14 cellular contexts compared by ENCODE assay signal in genomic region chr2:15736396-15737180, GRCh38.
A peak's percentile ranks its signal among the peaks of the same experiment; 100 is the strongest.
DNase-seq lines count a peak whose midpoint lies in the region; ATAC-seq and TF ChIP-seq lines count a peak whose summit lies in the region.
"Had no signal": no experiment of that assay in that cellular context is flagged by ENCODE, and none has a peak within 500 bp of the region (broad histone marks: within the 10 kb centered on the region; RNA-seq: fewer than 3 reads in every experiment).

No MANE protein-coding gene starts in this region.

- H3K27me3 ChIP-seq in cardiac muscle cell (no peaks in the 10 kb centered on the region), right cardiac atrium (ENCODE audit: control insufficient read depth, insufficient read depth) (no peaks in the 10 kb centered on the region), H7 (ENCODE audit: control insufficient read depth, insufficient read depth, low read length) (no peaks in the 10 kb centered on the region)
- H3K27me3 ChIP-seq: BLaER1 had no signal

- H3K4me1 ChIP-seq in cardiac muscle cell (ENCODE audit: low read depth) (peaks cover 31% of the 10 kb centered on the region), right cardiac atrium (ENCODE audit: control insufficient read depth, insufficient read depth, low read length) (peaks cover 7% of the 10 kb centered on the region)

- H3K9me3 Mint-ChIP-seq in mesothelial cell of epicardium: peaks cover 17% of the 10 kb centered on the region

- H3K4me3 ChIP-seq in cardiac muscle cell (no peak overlapping the region), right cardiac atrium (ENCODE audit: low read length) (no peak overlapping the region), H7 (ENCODE audit: insufficient read depth, low read depth, low read length) (no peak overlapping the region)
- H3K4me3 ChIP-seq: BLaER1 had no signal

- H3K4me3 Mint-ChIP-seq in mesothelial cell of epicardium: no peak overlapping the region
- H3K4me3 Mint-ChIP-seq: CD8-positive, alpha-beta memory T cell had no signal

- H3K36me3 ChIP-seq in cardiac muscle cell: no peaks in the 10 kb centered on the region
- no peaks in the 10 kb centered on the region for H3K36me3 ChIP-seq in H7 (replicated peaks; ENCODE audit: control insufficient read depth, insufficient read depth, low read length)
- H3K36me3 ChIP-seq: BLaER1 had no signal

- intact Hi-C loops in right cardiac atrium (cut with DNase I): no loop called here

- peaks cover 4% of the 10 kb centered on the region for H3K36me3 Mint-ChIP-seq in mesothelial cell of epicardium
- H3K36me3 Mint-ChIP-seq: CD8-positive, alpha-beta memory T cell had no signal

- H3K27ac ChIP-seq in cardiac muscle cell (peak overlapping the region; percentile 91), right cardiac atrium (ENCODE audit: low read length) (no peak overlapping the region)
- H3K27ac ChIP-seq: BLaER1 had no signal

- H3K9me3 ChIP-seq in cardiac muscle cell (ENCODE audit: low read depth): no peaks in the 10 kb centered on the region
- no peaks in the 10 kb centered on the region for H3K9me3 ChIP-seq in right cardiac atrium (ENCODE audit: control insufficient read depth, low read length)
- H3K9me3 ChIP-seq: BLaER1, Caco-2 had no signal

- WGBS in right cardiac atrium: 88% methylated on average over 4 of the region's 4 CpGs

- no peak for TF ChIP-seq CTCF in cardiac muscle cell (IDR thresholded peaks at IDR 0.05; ENCODE audit: low read depth, low read length)
- TF ChIP-seq CTCF in mesothelial cell of epicardium (IDR thresholded peaks at IDR 0.05; ENCODE audit: unreplicated experiment): no peak
- TF ChIP-seq CTCF in GM20000 (IDR thresholded peaks at IDR 0.05; ENCODE audit: extremely low read depth, missing control alignments): no peak

- H3K27me3 Mint-ChIP-seq in mesothelial cell of epicardium (ENCODE audit: low read depth): no peaks in the 10 kb centered on the region

- ATAC-seq in right cardiac atrium: no peak

- DNase-seq in cardiac muscle cell (ENCODE audit: low read depth in 1 of 2, low spot score in 1 of 2) (no peak), right cardiac atrium (no peak), ecto neural progenitor cell (ENCODE audit: low spot score) (peak; percentile 20), mesothelial cell of epicardium (ENCODE audit: low spot score in 2 of 2, unreplicated experiment in 2 of 2) (peak in 1 of 2 experiments; percentile 31), H7 (no peak), GM20000 (ENCODE audit: low spot score) (no peak), NCI-H146 (lab: John Stamatoyannopoulos, UW) (no peak)
- DNase-seq: 8988T; AML-193; Caco-2; CD8-positive, alpha-beta memory T cell; DMS53; GF-D8 had no signal

- H3K27ac Mint-ChIP-seq in mesothelial cell of epicardium: peak overlapping the region; percentile 12
- H3K27ac Mint-ChIP-seq: CD8-positive, alpha-beta memory T cell had no signal

- H3K4me1 Mint-ChIP-seq in mesothelial cell of epicardium: peaks cover 41% of the 10 kb centered on the region
- H3K4me1 Mint-ChIP-seq: CD8-positive, alpha-beta memory T cell had no signal
